ENCODE assay signal across 25 cellular contexts in the genomic region with DNA sequence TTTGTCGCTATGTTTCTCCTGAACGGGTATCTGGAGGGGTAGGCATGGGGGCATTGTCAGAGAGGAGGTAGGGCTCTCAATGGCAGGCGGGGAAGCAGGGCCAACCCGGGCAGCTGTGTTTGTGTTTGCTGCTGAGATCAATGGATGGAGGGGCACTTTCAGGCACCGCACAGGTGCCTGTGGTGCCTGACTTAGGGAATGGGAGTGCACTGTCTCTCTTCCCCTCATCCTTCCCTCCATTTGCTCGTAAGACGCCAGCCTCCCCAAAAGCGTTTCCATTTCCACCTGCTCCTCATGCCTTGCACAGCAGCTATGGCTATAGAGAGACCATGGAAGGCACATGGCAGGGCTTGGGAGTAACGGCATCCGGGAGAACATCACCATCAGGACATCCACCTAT.
DNase-seq lines count a peak whose midpoint lies in the region; ATAC-seq, FAIRE-seq and TF ChIP-seq lines count a peak whose summit lies in the region.
"Had no signal": no experiment of that assay in that cellular context is flagged by ENCODE, and none has a peak within 500 bp of the region (broad histone marks: within the 10 kb centered on the region; RNA-seq: fewer than 3 reads in every experiment).

No MANE protein-coding gene starts in this region.

- 93% methylated on average over 10 of the region's 10 CpGs; no CpG with 5 or more reads in 1 of the 2 experiments for WGBS in H1 (ENCODE audit: extremely low coverage in 1 of 2, insufficient coverage in 1 of 2, insufficient read length in 1 of 2, insufficient replicate concordance in 2 of 2, low coverage in 1 of 2, low lambda C conversion rate in 2 of 2, missing lambda C conversion rate in 1 of 2), 2 experiments

- H3K23ac ChIP-seq in H1 (ENCODE audit: insufficient read length): no peak overlapping the region

- peak overlapping the region; percentile 87; the same call in 1 of the 2 replicates for H2BK12ac ChIP-seq in H1 (ENCODE audit: low read depth, low read length)

- no peaks in the 10 kb centered on the region for H3K9me3 Mint-ChIP-seq in stimulated activated naive CD8-positive, alpha-beta T cell treated with anti-CD3 and anti-CD28 coated beads, Interleukin-15, amount 100 ng/mL, for 72 hours
- peaks cover 9% of the 10 kb centered on the region for H3K9me3 Mint-ChIP-seq in osteocyte (ENCODE audit: unreplicated experiment)
- H3K9me3 Mint-ChIP-seq: GM23338 had no signal

- H2AFZ ChIP-seq in H1 (ENCODE audit: low read length): no peak overlapping the region
- H2AFZ ChIP-seq: GM23338 had no signal

- TF ChIP-seq POLR2A in H1 (IDR thresholded peaks at IDR 0.05; ENCODE audit: control extremely low read depth in 1 of 2, low read depth in 2 of 2, low read length in 2 of 2) (no peak), vagina (IDR thresholded peaks at IDR 0.05) (no peak)

- no peaks in the 10 kb centered on the region for H3K23me2 ChIP-seq in H1 (ENCODE audit: low read depth, low read length)

- no peak overlapping the region for H3K56ac ChIP-seq in H1 (replicated peaks; ENCODE audit: insufficient read length, low read depth, low read length)

- no peak for TF ChIP-seq RAD21 in H1 (IDR thresholded peaks at IDR 0.05 in 1 of 2, conservative IDR thresholded peaks at IDR 0.05 in 1 of 2; ENCODE audit: low read depth in 2 of 2, low read length in 2 of 2)

- FAIRE-seq in H1 (lab: Jason Lieb, UNC): no peak
- FAIRE-seq: GM12878, GM19239, HepG2 had no signal

- H3K4me2 ChIP-seq in H1 (ENCODE audit: insufficient read depth in 1 of 2, low read depth in 2 of 2, low read length in 2 of 2): no peak overlapping the region
- H3K4me2 ChIP-seq: GM23338 had no signal

- peaks cover 11% of the 10 kb centered on the region for H3K4me1 Mint-ChIP-seq in stimulated activated naive CD8-positive, alpha-beta T cell treated with anti-CD3 and anti-CD28 coated beads, Interleukin-15, amount 100 ng/mL, for 72 hours
- no peaks in the 10 kb centered on the region for H3K4me1 Mint-ChIP-seq in osteocyte (ENCODE audit: unreplicated experiment)

- H3K36me3 Mint-ChIP-seq in osteocyte (ENCODE audit: unreplicated experiment): no peaks in the 10 kb centered on the region
- H3K36me3 Mint-ChIP-seq: CD4-positive, CD25-positive, alpha-beta regulatory T cell; CD8-positive, alpha-beta memory T cell; IgD-negative memory B cell had no signal

- no peak overlapping the region for H2BK120ac ChIP-seq in H1 (replicated peaks; ENCODE audit: low read depth, low read length)

- TF ChIP-seq CTCF in H1 (IDR thresholded peaks at IDR 0.05; ENCODE audit: control extremely low read depth in 1 of 3, insufficient read depth in 1 of 3, low read depth in 1 of 3, low read length in 3 of 3): no peak
- no peak for TF ChIP-seq CTCF in osteocyte (IDR thresholded peaks at IDR 0.05)
- TF ChIP-seq CTCF in vagina (IDR thresholded peaks at IDR 0.05): no peak

- H3K27me3 Mint-ChIP-seq in stimulated activated naive CD8-positive, alpha-beta T cell treated with anti-CD3 and anti-CD28 coated beads, Interleukin-15, amount 100 ng/mL, for 72 hours: no peaks in the 10 kb centered on the region
- H3K27me3 Mint-ChIP-seq in osteocyte (ENCODE audit: unreplicated experiment): no peaks in the 10 kb centered on the region
- H3K27me3 Mint-ChIP-seq: CD4-positive, CD25-positive, alpha-beta regulatory T cell had no signal

- DNase-seq in stimulated activated naive CD8-positive, alpha-beta T cell treated with anti-CD3 and anti-CD28 coated beads, Interleukin-15, amount 100 ng/mL, for 72 hours: no peak
- no peak for DNase-seq in stimulated activated naive CD8-positive, alpha-beta T cell treated with anti-CD3 and anti-CD28 coated beads, Interleukin-15, Interleukin-2, amounts not matched to agents 100 U/mL and 50 U/mL, for 24 hours
- DNase-seq in H1 (ENCODE audit: low read depth in 1 of 2, low spot score in 2 of 2) (peak in 1 of 2 experiments; percentile 24), osteocyte (ENCODE audit: extremely low spot score, unreplicated experiment) (peak; percentile 78), vagina (ENCODE audit: extremely low spot score in 2 of 2) (peak; percentile 62 to 90), MG63 (no peak), Ammon's horn (ENCODE audit: low spot score) (no peak)
- DNase-seq: BE2C; C1 segment of cervical spinal cord; CD4-positive, CD25-positive, alpha-beta regulatory T cell; CD8-positive, alpha-beta memory T cell; COR-L47; DMS 273 treated with DMSO at 0.1 percent for 48 hours; DMS53; DND-41; EL; H7; HFFc6 had no signal

- no peaks in the 10 kb centered on the region for H3K79me1 ChIP-seq in H1 (ENCODE audit: low read depth, low read length)

- no peak overlapping the region for H3K9ac ChIP-seq in H1 (replicated peaks in 1 of 4; ENCODE audit: extremely low read depth in 1 of 4, low read depth in 3 of 4, low read length in 3 of 4)

- H2BK15ac ChIP-seq in H1 (ENCODE audit: low read length): no peak overlapping the region

- intact Hi-C loops in vagina (cut with DNase I): no loop called here

- H3K4me1 ChIP-seq in H1 (replicated peaks in 1 of 4; ENCODE audit: control insufficient read depth in 3 of 4, insufficient read depth in 4 of 4, low read length in 3 of 4) (no peaks in the 10 kb centered on the region; a peak in 1 of 7 replicates), vagina (no peaks in the 10 kb centered on the region)
- H3K4me1 ChIP-seq: BE2C had no signal

- no peak overlapping the region for H3K4me3 ChIP-seq in H1 (ENCODE audit: extremely low read depth in 1 of 4, insufficient read depth in 2 of 4, low read depth in 3 of 4, low read length in 4 of 4)
- no peak overlapping the region for H3K4me3 ChIP-seq in vagina
- no peak overlapping the region for H3K4me3 ChIP-seq in MG63
- H3K4me3 ChIP-seq: GM12878, GM23338 had no signal

- H2BK5ac ChIP-seq in H1 (ENCODE audit: low read depth, low read length): no peak overlapping the region

- no peak overlapping the region for H3K18ac ChIP-seq in H1 (ENCODE audit: extremely low read depth, low read length)

- H4K5ac ChIP-seq in H1 (ENCODE audit: insufficient read length, low read depth, low read length): no peak overlapping the region

- no peaks in the 10 kb centered on the region for H3K79me2 ChIP-seq in H1 (ENCODE audit: control insufficient read depth in 1 of 2, insufficient read depth in 2 of 2, low read length in 2 of 2)

- peak overlapping the region; percentile 53; the same call in 1 of the 2 replicates for H2AK5ac ChIP-seq in H1 (ENCODE audit: low read depth, low read length)

- no peaks in the 10 kb centered on the region for H4K20me1 ChIP-seq in H1 (replicated peaks in 1 of 2; ENCODE audit: control insufficient read depth in 1 of 2, insufficient read depth in 2 of 2, low read length in 2 of 2)

- peak; percentile 23 for ATAC-seq in stimulated activated naive CD8-positive, alpha-beta T cell treated with anti-CD3 and anti-CD28 coated beads, Interleukin-15, amount 100 ng/mL, for 72 hours
- ATAC-seq in stimulated activated naive CD8-positive, alpha-beta T cell treated with anti-CD3 and anti-CD28 coated beads, Interleukin-15, Interleukin-2, amounts not matched to agents 100 U/mL and 50 U/mL, for 24 hours: no peak
- no peak for ATAC-seq in HG02763 (IDR thresholded peaks at IDR 0.05; ENCODE audit: unreplicated experiment)
- ATAC-seq: GM12878, HCT116, HepG2 had no signal

- H3K4ac ChIP-seq in H1 (replicated peaks; ENCODE audit: insufficient read length, low read depth, low read length): no peak overlapping the region

- CTCF ChIA-PET in H1 (lab: Charles Lee; ENCODE audit: partially characterized antibody): no interaction called here

- no peak for TF ChIP-seq EP300 in H1 (IDR thresholded peaks at IDR 0.05; ENCODE audit: borderline replicate concordance in 1 of 2, low read depth in 2 of 2, low read length in 2 of 2)

- no peak overlapping the region for H3K27ac Mint-ChIP-seq in stimulated activated naive CD8-positive, alpha-beta T cell treated with anti-CD3 and anti-CD28 coated beads, Interleukin-15, amount 100 ng/mL, for 72 hours
- no peak overlapping the region for H3K27ac Mint-ChIP-seq in osteocyte (ENCODE audit: unreplicated experiment)
- H3K27ac Mint-ChIP-seq: CD4-positive, CD25-positive, alpha-beta regulatory T cell; CD8-positive, alpha-beta memory T cell; GM23338; HFFc6; IgD-negative memory B cell had no signal

- no peak overlapping the region for H3K4me3 Mint-ChIP-seq in stimulated activated naive CD8-positive, alpha-beta T cell treated with anti-CD3 and anti-CD28 coated beads, Interleukin-15, amount 100 ng/mL, for 72 hours
- H3K4me3 Mint-ChIP-seq in osteocyte (ENCODE audit: unreplicated experiment): no peak overlapping the region
- H3K4me3 Mint-ChIP-seq: CD4-positive, CD25-positive, alpha-beta regulatory T cell; CD8-positive, alpha-beta memory T cell; GM23338; HFFc6; IgD-negative memory B cell had no signal

- no peak overlapping the region for H3K14ac ChIP-seq in H1 (ENCODE audit: insufficient read length)

- POLR2A ChIA-PET in H1 (lab: Charles Lee; ENCODE audit: partially characterized antibody): no interaction called here

- 0 out of 2 replicates have a peak overlapping the region, but pooled peaks have one; percentile 75 for H2BK20ac ChIP-seq in H1 (ENCODE audit: low read length)

- H4K8ac ChIP-seq in H1 (ENCODE audit: extremely low read depth, insufficient read depth, low read length): no peak overlapping the region

- no peak overlapping the region for H4K91ac ChIP-seq in H1 (replicated peaks; ENCODE audit: insufficient read length, low read length)

- no peaks in the 10 kb centered on the region for H3K36me3 ChIP-seq in H1 (ENCODE audit: control insufficient read depth in 2 of 4, insufficient read depth in 4 of 4, low read length in 3 of 4)
- no peaks in the 10 kb centered on the region for H3K36me3 ChIP-seq in vagina
- no peaks in the 10 kb centered on the region for H3K36me3 ChIP-seq in MG63
- H3K36me3 ChIP-seq: BE2C had no signal

- no peaks in the 10 kb centered on the region for H3K27me3 ChIP-seq in H1 (replicated peaks in 1 of 4; ENCODE audit: control insufficient read depth in 3 of 4, extremely low read depth in 1 of 4, insufficient read depth in 3 of 4, low read length in 3 of 4)
- no peaks in the 10 kb centered on the region for H3K27me3 ChIP-seq in vagina
- H3K27me3 ChIP-seq in MG63: no peaks in the 10 kb centered on the region
- H3K27me3 ChIP-seq: BE2C had no signal

- H3K27ac ChIP-seq in H1 (ENCODE audit: low read depth, low read length) (no peak overlapping the region), vagina (no peak overlapping the region)

- no peaks in the 10 kb centered on the region for H3K9me3 ChIP-seq in H1 (ENCODE audit: insufficient read depth in 2 of 2, low read depth in 1 of 2, low read length in 1 of 2)
- no peaks in the 10 kb centered on the region for H3K9me3 ChIP-seq in vagina
- no peaks in the 10 kb centered on the region for H3K9me3 ChIP-seq in MG63
- H3K9me3 ChIP-seq: BE2C had no signal

TF ChIP-seq in H1, 55 proteins besides CTCF, POLR2A, EP300 and RAD21 (continues in another document):
- TF ChIP-seq CHD2 (IDR thresholded peaks at IDR 0.05; ENCODE audit: low read length): no peak
- TF ChIP-seq SP2 (IDR thresholded peaks at IDR 0.05; ENCODE audit: low read length): no peak
- TF ChIP-seq EGR1 (IDR thresholded peaks at IDR 0.05; ENCODE audit: borderline replicate concordance, low read depth, low read length): no peak
- TF ChIP-seq JUND (IDR thresholded peaks at IDR 0.05; ENCODE audit: low read length): no peak
- TF ChIP-seq JUN (IDR thresholded peaks at IDR 0.05; ENCODE audit: low read depth, low read length): no peak
- no peak for TF ChIP-seq RFX5 (IDR thresholded peaks at IDR 0.05; ENCODE audit: borderline replicate concordance, low read depth, low read length)

Comparison
In these comparisons a context has a peak if more than half of its experiments do, and no peak if none do; other contexts are left out.
1. DNase-seq: peak in osteocyte (single experiment) and vagina (2 of 2); none in stimulated activated naive CD8-positive, alpha-beta T cell treated with anti-CD3 and anti-CD28 coated beads, Interleukin-15, amount 100 ng/mL, for 72 hours (0 of 2), stimulated activated naive CD8-positive, alpha-beta T cell treated with anti-CD3 and anti-CD28 coated beads, Interleukin-15, Interleukin-2, amounts not matched to agents 100 U/mL and 50 U/mL, for 24 hours (single experiment), MG63 (single experiment) and Ammon's horn (single experiment).